10 cellular contexts compared by ENCODE assay signal in genomic region chr20:49893242-49894072, GRCh38. TPM values are rescaled to one million over a fixed set of nuclear protein-coding genes. Genes with fewer than 3 reads are reported as not detected.
DNase-seq lines count a peak whose midpoint lies in the region; ATAC-seq and TF ChIP-seq lines count a peak whose summit lies in the region.
"Had no signal": no experiment of that assay in that cellular context is flagged by ENCODE, and none has a peak within 500 bp of the region (broad histone marks: within the 10 kb centered on the region; RNA-seq: fewer than 3 reads in every experiment).

No MANE protein-coding gene starts in this region.

- TF ChIP-seq EP300 in sigmoid colon (IDR thresholded peaks at IDR 0.05) = no peak

- no peaks in the 10 kb centered on the region for H3K9me3 Mint-ChIP-seq in CD8-positive, alpha-beta memory T cell
- no peaks in the 10 kb centered on the region for H3K9me3 Mint-ChIP-seq in central memory CD8-positive, alpha-beta T cell

- H3K27me3 ChIP-seq in CD8-positive, alpha-beta memory T cell (ENCODE audit: insufficient read depth, low read length, poor library complexity, severe bottlenecking) = no peaks in the 10 kb centered on the region
- no peaks in the 10 kb centered on the region for H3K27me3 ChIP-seq in sigmoid colon

- H3K4me3 Mint-ChIP-seq in CD8-positive, alpha-beta memory T cell = peak overlapping the region; percentile 55 to 81 (median 71)
- peak overlapping the region; percentile 68 for H3K4me3 Mint-ChIP-seq in central memory CD8-positive, alpha-beta T cell

- H3K27ac Mint-ChIP-seq in CD8-positive, alpha-beta memory T cell = peak overlapping the region in 6 of 8 donors; percentile 66 to 82 (median 76)
- H3K27ac Mint-ChIP-seq in central memory CD8-positive, alpha-beta T cell (ENCODE audit: low read depth) = peak overlapping the region; percentile 78

- H3K36me3 ChIP-seq in CD8-positive, alpha-beta memory T cell (ENCODE audit: insufficient read depth, low read length) = no peaks in the 10 kb centered on the region
- H3K36me3 ChIP-seq in sigmoid colon = no peaks in the 10 kb centered on the region

- CTCF ChIA-PET in CD8-positive, alpha-beta memory T cell (lab: Charles Lee) = interaction anchor here (1.0 kb wide), 1 partner anchor 28 kb away, joined by 3 read pairs; no protein-coding TSS in a partner anchor

- TF ChIP-seq CTCF in sigmoid colon (IDR thresholded peaks at IDR 0.05) (no peak), GM20000 (IDR thresholded peaks at IDR 0.05; ENCODE audit: extremely low read depth, missing control alignments) (no peak)

- WGBS in sigmoid colon, 2 donors = 77 to 78% methylated on average over 12 of the region's 12 CpGs

- no peaks in the 10 kb centered on the region for H3K27me3 Mint-ChIP-seq in CD8-positive, alpha-beta memory T cell
- no peaks in the 10 kb centered on the region for H3K27me3 Mint-ChIP-seq in central memory CD8-positive, alpha-beta T cell

- no peak for TF ChIP-seq POLR2A in sigmoid colon (IDR thresholded peaks at IDR 0.05)

- intact Hi-C loops in sigmoid colon (cut with DNase I) = no loop called here

- in situ Hi-C loops in ACHN (cut with HindIII; ENCODE audit: low pct_ligation_motif_present, low pct_unique_long_range_greater_than_20kb, low sequenced_read_pairs) = no loop called here

- H3K36me3 Mint-ChIP-seq in CD8-positive, alpha-beta memory T cell = peaks cover 0 to 18% (median 2%) of the 10 kb centered on the region in 3 donors
- H3K36me3 Mint-ChIP-seq in central memory CD8-positive, alpha-beta T cell (ENCODE audit: insufficient read depth) = peaks cover 5% of the 10 kb centered on the region

- no peak for ATAC-seq in central memory CD8-positive, alpha-beta T cell (replicated peaks; ENCODE audit: extremely low read depth, poor library complexity, severe bottlenecking)

- H3K27ac ChIP-seq in CD8-positive, alpha-beta memory T cell (ENCODE audit: low read depth, low read length) = no peak overlapping the region
- no peak overlapping the region for H3K27ac ChIP-seq in sigmoid colon
- H3K27ac ChIP-seq: KMS-11 had no signal

- peaks cover 3% of the 10 kb centered on the region for H3K4me1 ChIP-seq in CD8-positive, alpha-beta memory T cell (ENCODE audit: insufficient read depth, low read length)
- H3K4me1 ChIP-seq in sigmoid colon = peaks cover 0 to 31% (median 17%) of the 10 kb centered on the region in 4 donors

- no peak overlapping the region for H3K4me3 ChIP-seq in CD8-positive, alpha-beta memory T cell (ENCODE audit: low read length)
- H3K4me3 ChIP-seq in sigmoid colon = peak overlapping the region in 1 of 4 donors; percentile 2

- peak in 1 of 5 donors; percentile 3 for DNase-seq in CD8-positive, alpha-beta memory T cell
- DNase-seq in MV-4-11 (lab: John Stamatoyannopoulos, UW) (peak; percentile 88), sigmoid colon (peak; percentile 60), ACHN (no peak), EL (no peak), cerebellar nuclear complex (lab: John Stamatoyannopoulos, UW) (no peak), GM20000 (ENCODE audit: low spot score) (no peak)
- no peak for DNase-seq in central memory CD8-positive, alpha-beta T cell (ENCODE audit: low spot score in 2 of 2)
- DNase-seq: amygdala had no signal

- POLR2A ChIA-PET in CD8-positive, alpha-beta memory T cell (lab: Charles Lee) = no interaction called here

- H3K9me3 ChIP-seq in CD8-positive, alpha-beta memory T cell (ENCODE audit: low read length) = no peaks in the 10 kb centered on the region
- no peaks in the 10 kb centered on the region for H3K9me3 ChIP-seq in sigmoid colon

- peaks cover 19 to 26% (median 21%) of the 10 kb centered on the region in 3 donors for H3K4me1 Mint-ChIP-seq in CD8-positive, alpha-beta memory T cell
- peaks cover 25% of the 10 kb centered on the region for H3K4me1 Mint-ChIP-seq in central memory CD8-positive, alpha-beta T cell

RNA-seq across cellular contexts. Expression of gene SPATA2, which starts 21.9 kb away (rescaled TPM):
- total RNA-seq in CD8-positive, alpha-beta memory T cell = 10 to 100 TPM; 15.0 to 16.0 TPM
- 5.3 TPM for polyA plus RNA-seq in CD8-positive, alpha-beta memory T cell
- 1 to 10 TPM; 2.1 to 4.7 (median 2.7) TPM for total RNA-seq in sigmoid colon
- polyA plus RNA-seq in sigmoid colon = 10 to 100 TPM; 10.7 to 12.5 (median 10.8) TPM

RNA-seq across cellular contexts. Expression of gene RNF114, which starts 42.7 kb away (rescaled TPM):
- 10 to 100 TPM; 64.0 to 67.1 TPM for total RNA-seq in CD8-positive, alpha-beta memory T cell
- polyA plus RNA-seq in CD8-positive, alpha-beta memory T cell = 112 TPM
- 100 to 1,000 TPM; 121 to 151 (median 136) TPM for total RNA-seq in sigmoid colon
- 10 to 100 TPM; 59.5 to 61.7 (median 61.0) TPM for polyA plus RNA-seq in sigmoid colon

Comparison
In these comparisons a context has a peak if more than half of its experiments do, and no peak if none do; other contexts are left out.
1. DNase-seq: peak in MV-4-11 (single experiment) and sigmoid colon (single experiment); none in central memory CD8-positive, alpha-beta T cell (0 of 2), ACHN (single experiment), EL (single experiment), cerebellar nuclear complex (0 of 2) and GM20000 (single experiment).